In genomic region chr20:37345339-37346231, GRCh38 we compare ENCODE assay signal across 8 cellular contexts. TPM values are rescaled to one million over a fixed set of nuclear protein-coding genes. Genes with fewer than 3 reads are reported as not detected.
A peak's percentile ranks its signal among the peaks of the same experiment; 100 is the strongest.
DNase-seq lines count a peak whose midpoint lies in the region; ATAC-seq, FAIRE-seq and TF ChIP-seq lines count a peak whose summit lies in the region.

SRC (plus strand) TSS chr20:37346140; CDS start chr20:37384154, 38,014 bp downstream.

- H3K4me3 Mint-ChIP-seq in type B pancreatic cell, result peak within 1 kb of the TSS; percentile 86

- H3K9me3 Mint-ChIP-seq in type B pancreatic cell, result no peaks in the 10 kb centered on the region

- 0 out of 2 replicates have a peak within 1 kb of the TSS, but pooled peaks have one; percentile 12 for H3K27ac ChIP-seq in SJCRH30
- peak within 1 kb of the TSS; percentile 61 to 89 (median 74) for H3K27ac ChIP-seq in pancreas

- peaks cover 12% of the 10 kb centered on the region for H3K36me3 Mint-ChIP-seq in type B pancreatic cell

- H3K36me3 ChIP-seq in SJCRH30 (no peaks in the 10 kb centered on the region), adipocyte (ENCODE audit: control insufficient read depth, insufficient read depth, low read length, severe bottlenecking) (no peaks in the 10 kb centered on the region), pancreas (no peaks in the 10 kb centered on the region)

- H3K27me3 ChIP-seq in SJCRH30 (no peaks in the 10 kb centered on the region; the same call in 1 of the 2 replicates), adipocyte (replicated peaks; ENCODE audit: control insufficient read depth, insufficient read depth, low read length) (no peaks in the 10 kb centered on the region), pancreas (no peaks in the 10 kb centered on the region)

- peak within 1 kb of the TSS; percentile 78 for H3K4me3 ChIP-seq in SJCRH30
- H3K4me3 ChIP-seq in adipocyte (ENCODE audit: low read length), result peak within 1 kb of the TSS; percentile 79
- peak within 1 kb of the TSS; percentile 51 to 69 (median 66) for H3K4me3 ChIP-seq in pancreas

- TF ChIP-seq CTCF in pancreas (IDR thresholded peaks at IDR 0.05) (no peak), type B pancreatic cell (conservative IDR thresholded peaks at IDR 0.05) (no peak)

- peaks cover 57% of the 10 kb centered on the region for H3K4me1 Mint-ChIP-seq in type B pancreatic cell (ENCODE audit: unreplicated experiment)

- H3K9ac ChIP-seq in adipocyte (ENCODE audit: low read length), result peak within 1 kb of the TSS; percentile 87

- FAIRE-seq in HTR-8/SVneo (lab: Jason Lieb, UNC), result peak; percentile 74
- FAIRE-seq in pancreas (lab: Jason Lieb, UNC), result no peak

- no peaks in the 10 kb centered on the region for H3K27me3 Mint-ChIP-seq in type B pancreatic cell

- WGBS in pancreas, 2 donors, result 1 to 2% methylated on average over 33 to 63 of the region's 63 CpGs

- intact Hi-C loops in cardiac septum (cut with DNase I) (no loop called here), pancreas (cut with DNase I) (no loop called here)

- H3K9me3 ChIP-seq in SJCRH30 (replicated peaks), result no peaks in the 10 kb centered on the region
- no peaks in the 10 kb centered on the region for H3K9me3 ChIP-seq in adipocyte (ENCODE audit: control insufficient read depth, low read length)
- no peaks in the 10 kb centered on the region for H3K9me3 ChIP-seq in pancreas

- H3K27ac Mint-ChIP-seq in type B pancreatic cell, result peak within 1 kb of the TSS; percentile 92

- DNase-seq in GM03348 (ENCODE audit: low spot score) (peak; percentile 94), HTR-8/SVneo (ENCODE audit: insufficient read length, low spot score) (peak; percentile 86), SJCRH30 (peak; percentile 77 to 83), adipocyte (ENCODE audit: low read depth) (peak; percentile 87), cardiac septum (ENCODE audit: low spot score) (peak; percentile 86), pancreas (peak; percentile 72 to 92 (median 86)), type B pancreatic cell (ENCODE audit: extremely low spot score, unreplicated experiment) (peak; percentile 82)

- peak; percentile 70 to 78 (median 76) for ATAC-seq in pancreas
- ATAC-seq in GM21825 (IDR thresholded peaks at IDR 0.05; ENCODE audit: unreplicated experiment), result no peak

- H3K4me1 ChIP-seq in SJCRH30 (peaks cover 7% of the 10 kb centered on the region; the same call in 1 of the 2 replicates), adipocyte (ENCODE audit: control insufficient read depth, insufficient read depth, low read length) (peaks cover 26% of the 10 kb centered on the region), pancreas (peaks cover 5 to 20% (median 7%) of the 10 kb centered on the region in 3 donors)

RNA-seq across cellular contexts. Expression of gene SRC, which starts in this region (rescaled TPM):
- 14.9 and 15.4 TPM in 2 replicates for total RNA-seq in SJCRH30 (2014; rRNA removed; shearing (Covaris generic))
- total RNA-seq in cardiac septum, result 5.0 TPM
- total RNA-seq in pancreas, result 10 to 100 TPM; 21.3 to 78.4 (median 31.3) TPM
- 10 to 100 TPM; 64.6 to 75.2 TPM for polyA plus RNA-seq in pancreas
- 56.0 and 70.3 TPM in 2 replicates for total RNA-seq in type B pancreatic cell (ENCODE audit: low replicate concordance)
